In genomic region chrX:69080912-69081465, GRCh38 we compare ENCODE assay signal across 17 cellular contexts.
"Had no signal": no experiment of that assay in that cellular context is flagged by ENCODE, and none has a peak within 500 bp of the region (broad histone marks: within the 10 kb centered on the region; RNA-seq: fewer than 3 reads in every experiment).

No MANE protein-coding gene starts in this region.

- DNase-seq: activated CD4-positive, alpha-beta T cell treated with anti-CD3 and anti-CD28 coated beads for 48 hours; activated CD8-positive, alpha-beta T cell treated with anti-CD3 and anti-CD28 coated beads for 36 hours; activated effector memory CD4-positive, alpha-beta T cell treated with anti-CD3 and anti-CD28 coated beads, Interleukin-2, amount 50 U/mL, for 16 hours; activated T-cell treated with anti-CD3 and anti-CD28 coated beads, Interleukin-2, amount 50 U/mL, for 4 hours; caudate nucleus; effector CD4-positive, alpha-beta T cell; esophagus squamous epithelium; hypothalamus; kidney; left ventricle myocardium inferior; stimulated activated CD4-positive, alpha-beta T cell treated with anti-CD3 and anti-CD28 coated beads, Interleukin-2, amount 100 ng/mL, for 48 hours; T-helper 2 cell; thyroid gland had no signal

- H3K4me1 Mint-ChIP-seq: activated naive CD4-positive, alpha-beta T cell treated with anti-CD3 and anti-CD28 coated beads, Interleukin-2, amount 50 U/mL, for 24 hours; stimulated activated memory B cell treated with anti-CD40 and anti-IgM and Interleukin-4, amounts not matched to agents 10 μg/mL and 1 μg/mL and 100 μg/mL, for 72 hours had no signal

- H3K27ac ChIP-seq: coronary artery, esophagus squamous epithelium, left ventricle myocardium inferior, thyroid gland had no signal

- H3K4me1 ChIP-seq: left ventricle myocardium inferior, thyroid gland had no signal

- H3K27me3 ChIP-seq: esophagus squamous epithelium, thyroid gland had no signal

- H3K36me3 ChIP-seq: esophagus squamous epithelium, left ventricle myocardium inferior, thyroid gland had no signal

- H3K36me3 Mint-ChIP-seq: activated naive CD4-positive, alpha-beta T cell treated with anti-CD3 and anti-CD28 coated beads, Interleukin-2, amount 50 U/mL, for 24 hours; stimulated activated memory B cell treated with anti-CD40 and anti-IgM and Interleukin-4, amounts not matched to agents 10 μg/mL and 1 μg/mL and 100 μg/mL, for 72 hours had no signal

- H3K27me3 Mint-ChIP-seq: activated CD8-positive, alpha-beta T cell treated with anti-CD3 and anti-CD28 coated beads for 36 hours; activated naive CD4-positive, alpha-beta T cell treated with anti-CD3 and anti-CD28 coated beads, Interleukin-2, amount 50 U/mL, for 24 hours had no signal

- H3K9me3 ChIP-seq: esophagus squamous epithelium, left ventricle myocardium inferior, thyroid gland had no signal

- H3K4me3 Mint-ChIP-seq: activated CD8-positive, alpha-beta T cell treated with anti-CD3 and anti-CD28 coated beads for 36 hours; activated naive CD4-positive, alpha-beta T cell treated with anti-CD3 and anti-CD28 coated beads, Interleukin-2, amount 50 U/mL, for 24 hours; activated T-cell treated with anti-CD3 and anti-CD28 coated beads, Interleukin-2, amount 50 U/mL, for 4 hours; neural crest cell; stimulated activated memory B cell treated with anti-CD40 and anti-IgM and Interleukin-4, amounts not matched to agents 10 μg/mL and 1 μg/mL and 100 μg/mL, for 72 hours had no signal

- H3K9me3 Mint-ChIP-seq: activated CD8-positive, alpha-beta T cell treated with anti-CD3 and anti-CD28 coated beads for 36 hours; activated naive CD4-positive, alpha-beta T cell treated with anti-CD3 and anti-CD28 coated beads, Interleukin-2, amount 50 U/mL, for 24 hours; activated T-cell treated with anti-CD3 and anti-CD28 coated beads, Interleukin-2, amount 50 U/mL, for 4 hours; neural crest cell; stimulated activated memory B cell treated with anti-CD40 and anti-IgM and Interleukin-4, amounts not matched to agents 10 μg/mL and 1 μg/mL and 100 μg/mL, for 72 hours had no signal

- H3K4me3 ChIP-seq: coronary artery, esophagus squamous epithelium, left ventricle myocardium inferior, thyroid gland had no signal

- H3K27ac Mint-ChIP-seq: activated CD8-positive, alpha-beta T cell treated with anti-CD3 and anti-CD28 coated beads for 36 hours; activated naive CD4-positive, alpha-beta T cell treated with anti-CD3 and anti-CD28 coated beads, Interleukin-2, amount 50 U/mL, for 24 hours; stimulated activated memory B cell treated with anti-CD40 and anti-IgM and Interleukin-4, amounts not matched to agents 10 μg/mL and 1 μg/mL and 100 μg/mL, for 72 hours had no signal

- ATAC-seq: activated CD8-positive, alpha-beta T cell treated with anti-CD3 and anti-CD28 coated beads for 36 hours; activated T-cell treated with anti-CD3 and anti-CD28 coated beads, Interleukin-2, amount 50 U/mL, for 4 hours; stimulated activated memory B cell treated with anti-CD40 and anti-IgM and Interleukin-4, amounts not matched to agents 10 μg/mL and 1 μg/mL and 100 μg/mL, for 72 hours had no signal
